ENCODE assay signal across 27 cellular contexts in the genomic region with DNA sequence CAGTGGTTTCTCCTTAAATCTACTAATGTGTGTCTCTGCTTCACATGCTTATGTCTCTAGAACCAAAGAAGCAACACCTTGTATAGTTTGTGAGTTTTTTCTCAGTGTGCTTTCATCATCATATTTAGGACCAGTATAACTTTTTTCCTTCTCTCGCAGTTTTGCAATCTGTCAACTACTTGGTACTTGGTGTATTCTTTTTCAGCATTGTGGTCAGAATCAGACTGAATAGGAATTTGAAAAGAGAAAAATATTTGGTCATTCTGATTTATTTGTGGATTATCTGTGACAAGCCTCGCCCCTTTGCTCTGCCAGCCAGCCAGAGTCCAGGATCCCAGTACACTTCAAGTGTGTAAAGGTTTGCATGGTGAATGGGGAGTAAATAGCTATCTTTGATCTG.
"Had no signal": no experiment of that assay in that cellular context is flagged by ENCODE, and none has a peak within 500 bp of the region (broad histone marks: within the 10 kb centered on the region; RNA-seq: fewer than 3 reads in every experiment).

No MANE protein-coding gene starts in this region.

- DNase-seq: activated CD4-positive, alpha-beta T cell treated with anti-CD3 and anti-CD28 coated beads for 4 hours; activated CD8-positive, alpha-beta memory T cell treated with anti-CD3 and anti-CD28 coated beads, Interleukin-2, amount 50 U/mL, for 4 hours; activated CD8-positive, alpha-beta T cell treated with anti-CD3 and anti-CD28 coated beads for 36 hours; activated naive CD4-positive, alpha-beta T cell treated with anti-CD3 and anti-CD28 coated beads, Interleukin-2, amount 50 U/mL, for 16 hours; activated naive CD8-positive, alpha-beta T cell treated with anti-CD3 and anti-CD28 coated beads, Interleukin-2, amount 10 ng/mL, durations not matched to agents 7 days and 5 days; activated T-cell treated with anti-CD3 and anti-CD28 coated beads, Interleukin-2, amount 50 U/mL, for 72 hours; amniotic stem cell; body of pancreas; MG63; MV-4-11; NCI-H1092 treated with DMSO at 0.1 percent for 48 hours; NCI-H1436; NCI-H1694 treated with DMSO at 0.1 percent for 48 hours; NCI-H2029 treated with DMSO at 0.1 percent for 48 hours; NCI-H345; NCI-H510A; NCI-H526 treated with DMSO at 0.1 percent for 48 hours; NCI-H82; RPMI8226; SJCRH30 had no signal

- H3K27me3 ChIP-seq: ascending aorta, body of pancreas, MG63, SJCRH30 had no signal

- H3K9ac ChIP-seq: KMS-11 had no signal

- H3K4me1 ChIP-seq: SJCRH30 had no signal

- H3K9me3 Mint-ChIP-seq: activated CD8-positive, alpha-beta T cell treated with anti-CD3 and anti-CD28 coated beads for 36 hours; activated naive CD8-positive, alpha-beta T cell treated with anti-CD3 and anti-CD28 coated beads, Interleukin-2, amount 10 ng/mL, durations not matched to agents 7 days and 5 days; activated T-cell treated with anti-CD3 and anti-CD28 coated beads, Interleukin-2, amount 50 U/mL, for 72 hours; activated T-helper 2 cell treated with anti-CD3 and anti-CD28 coated beads, Interferon-gamma antibody, Interleukin-2, Interleukin-4, amounts not matched to agents 10 μg/mL and 5 μg/mL and 100 μg/mL, durations not matched to agents 14 hours and 24 hours and 36 hours; T-helper 1 cell treated with Interleukin-12 subunit alpha and Interleukin-12 subunit beta and Interleukin-4 antibody, amounts not matched to agents 30 μg/mL and 1 μg/mL, for 36 hours had no signal

- H3K9me3 ChIP-seq: ascending aorta, body of pancreas, MG63, SJCRH30 had no signal

- H3K4me3 Mint-ChIP-seq: activated CD8-positive, alpha-beta T cell treated with anti-CD3 and anti-CD28 coated beads for 36 hours; activated naive CD8-positive, alpha-beta T cell treated with anti-CD3 and anti-CD28 coated beads, Interleukin-2, amount 10 ng/mL, durations not matched to agents 7 days and 5 days; activated T-cell treated with anti-CD3 and anti-CD28 coated beads, Interleukin-2, amount 50 U/mL, for 72 hours; T-helper 1 cell treated with Interleukin-12 subunit alpha and Interleukin-12 subunit beta and Interleukin-4 antibody, amounts not matched to agents 30 μg/mL and 1 μg/mL, for 36 hours had no signal

- H3K27ac Mint-ChIP-seq: activated CD8-positive, alpha-beta T cell treated with anti-CD3 and anti-CD28 coated beads for 36 hours; activated naive CD8-positive, alpha-beta T cell treated with anti-CD3 and anti-CD28 coated beads, Interleukin-2, amount 10 ng/mL, durations not matched to agents 7 days and 5 days; activated T-cell treated with anti-CD3 and anti-CD28 coated beads, Interleukin-2, amount 50 U/mL, for 72 hours; activated T-helper 2 cell treated with anti-CD3 and anti-CD28 coated beads, Interferon-gamma antibody, Interleukin-2, Interleukin-4, amounts not matched to agents 10 μg/mL and 5 μg/mL and 100 μg/mL, durations not matched to agents 14 hours and 24 hours and 36 hours; T-helper 1 cell treated with Interleukin-12 subunit alpha and Interleukin-12 subunit beta and Interleukin-4 antibody, amounts not matched to agents 30 μg/mL and 1 μg/mL, for 36 hours had no signal

- H3K4me3 ChIP-seq: ascending aorta, body of pancreas, MG63, SJCRH30 had no signal

- ATAC-seq: activated CD4-positive, CD25-positive, alpha-beta regulatory T cell treated with anti-CD3 and anti-CD28 coated beads, Interleukin-2, amount 50 U/mL, for 24 hours; activated CD8-positive, alpha-beta T cell treated with anti-CD3 and anti-CD28 coated beads for 36 hours; activated T-cell treated with anti-CD3 and anti-CD28 coated beads, Interleukin-2, amount 50 U/mL, for 72 hours; body of pancreas; Panc1; Right ventricle myocardium inferior had no signal

- H3K36me3 Mint-ChIP-seq: activated naive CD8-positive, alpha-beta T cell treated with anti-CD3 and anti-CD28 coated beads, Interleukin-2, amount 10 ng/mL, durations not matched to agents 7 days and 5 days had no signal

- H3K27ac ChIP-seq: ascending aorta, body of pancreas, KMS-11, SJCRH30 had no signal

- H3K36me3 ChIP-seq: ascending aorta, MG63, SJCRH30 had no signal
